1 cellular context compared by ENCODE assay signal in the genomic region with DNA sequence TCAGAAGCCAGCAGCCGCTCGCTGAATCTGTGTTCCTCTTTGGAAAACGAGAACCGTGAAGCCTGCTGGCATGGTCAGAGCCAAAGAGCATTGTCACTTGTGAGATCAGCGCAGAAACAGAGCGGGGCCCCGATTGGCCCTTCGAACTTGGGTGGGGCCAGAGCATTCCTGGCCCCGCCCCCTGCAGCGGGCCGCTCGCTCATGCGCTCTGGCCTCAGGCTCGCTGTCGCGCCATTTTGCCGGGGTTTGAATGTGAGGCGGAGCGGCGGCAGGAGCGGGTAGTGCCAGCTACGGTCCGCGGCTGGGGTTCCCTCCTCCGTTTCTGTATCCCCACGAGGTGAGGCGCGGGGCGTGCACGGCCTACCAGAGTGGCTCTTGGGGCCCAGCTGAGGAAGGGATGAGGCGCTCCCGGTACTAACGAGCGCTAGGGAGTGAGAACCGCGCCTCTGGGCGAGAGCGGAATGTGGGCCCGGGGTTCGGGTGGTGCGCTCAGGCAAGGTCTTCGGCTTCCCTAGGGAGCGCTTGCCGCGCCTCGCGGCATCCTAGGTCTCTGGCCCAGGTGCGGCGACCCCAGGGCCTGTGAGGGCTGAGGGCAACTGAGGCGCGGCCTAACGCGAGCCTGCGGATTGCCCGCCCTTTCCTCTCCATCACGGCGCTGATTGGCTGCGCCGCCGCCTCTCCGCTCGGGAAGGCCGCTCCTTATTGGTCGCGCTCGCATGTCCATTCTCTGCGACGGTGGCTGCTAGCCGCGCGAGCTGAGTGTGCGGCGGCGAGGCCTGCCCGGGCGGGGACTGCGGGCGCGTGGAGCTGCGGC.
TF ChIP-seq lines count a peak whose summit lies in the region.

A gene with protein sequence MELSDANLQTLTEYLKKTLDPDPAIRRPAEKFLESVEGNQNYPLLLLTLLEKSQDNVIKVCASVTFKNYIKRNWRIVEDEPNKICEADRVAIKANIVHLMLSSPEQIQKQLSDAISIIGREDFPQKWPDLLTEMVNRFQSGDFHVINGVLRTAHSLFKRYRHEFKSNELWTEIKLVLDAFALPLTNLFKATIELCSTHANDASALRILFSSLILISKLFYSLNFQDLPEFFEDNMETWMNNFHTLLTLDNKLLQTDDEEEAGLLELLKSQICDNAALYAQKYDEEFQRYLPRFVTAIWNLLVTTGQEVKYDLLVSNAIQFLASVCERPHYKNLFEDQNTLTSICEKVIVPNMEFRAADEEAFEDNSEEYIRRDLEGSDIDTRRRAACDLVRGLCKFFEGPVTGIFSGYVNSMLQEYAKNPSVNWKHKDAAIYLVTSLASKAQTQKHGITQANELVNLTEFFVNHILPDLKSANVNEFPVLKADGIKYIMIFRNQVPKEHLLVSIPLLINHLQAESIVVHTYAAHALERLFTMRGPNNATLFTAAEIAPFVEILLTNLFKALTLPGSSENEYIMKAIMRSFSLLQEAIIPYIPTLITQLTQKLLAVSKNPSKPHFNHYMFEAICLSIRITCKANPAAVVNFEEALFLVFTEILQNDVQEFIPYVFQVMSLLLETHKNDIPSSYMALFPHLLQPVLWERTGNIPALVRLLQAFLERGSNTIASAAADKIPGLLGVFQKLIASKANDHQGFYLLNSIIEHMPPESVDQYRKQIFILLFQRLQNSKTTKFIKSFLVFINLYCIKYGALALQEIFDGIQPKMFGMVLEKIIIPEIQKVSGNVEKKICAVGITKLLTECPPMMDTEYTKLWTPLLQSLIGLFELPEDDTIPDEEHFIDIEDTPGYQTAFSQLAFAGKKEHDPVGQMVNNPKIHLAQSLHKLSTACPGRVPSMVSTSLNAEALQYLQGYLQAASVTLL (plus strand): TSS at position 226 of the 814 bp plus-strand sequence. CDS start 12,152 bp downstream, outside the sequence.

TF ChIP-seq in WTC11, 78 proteins besides CTCF, POLR2A, EP300 and RAD21 (continued from another document):
- TF ChIP-seq, protein P1, sequence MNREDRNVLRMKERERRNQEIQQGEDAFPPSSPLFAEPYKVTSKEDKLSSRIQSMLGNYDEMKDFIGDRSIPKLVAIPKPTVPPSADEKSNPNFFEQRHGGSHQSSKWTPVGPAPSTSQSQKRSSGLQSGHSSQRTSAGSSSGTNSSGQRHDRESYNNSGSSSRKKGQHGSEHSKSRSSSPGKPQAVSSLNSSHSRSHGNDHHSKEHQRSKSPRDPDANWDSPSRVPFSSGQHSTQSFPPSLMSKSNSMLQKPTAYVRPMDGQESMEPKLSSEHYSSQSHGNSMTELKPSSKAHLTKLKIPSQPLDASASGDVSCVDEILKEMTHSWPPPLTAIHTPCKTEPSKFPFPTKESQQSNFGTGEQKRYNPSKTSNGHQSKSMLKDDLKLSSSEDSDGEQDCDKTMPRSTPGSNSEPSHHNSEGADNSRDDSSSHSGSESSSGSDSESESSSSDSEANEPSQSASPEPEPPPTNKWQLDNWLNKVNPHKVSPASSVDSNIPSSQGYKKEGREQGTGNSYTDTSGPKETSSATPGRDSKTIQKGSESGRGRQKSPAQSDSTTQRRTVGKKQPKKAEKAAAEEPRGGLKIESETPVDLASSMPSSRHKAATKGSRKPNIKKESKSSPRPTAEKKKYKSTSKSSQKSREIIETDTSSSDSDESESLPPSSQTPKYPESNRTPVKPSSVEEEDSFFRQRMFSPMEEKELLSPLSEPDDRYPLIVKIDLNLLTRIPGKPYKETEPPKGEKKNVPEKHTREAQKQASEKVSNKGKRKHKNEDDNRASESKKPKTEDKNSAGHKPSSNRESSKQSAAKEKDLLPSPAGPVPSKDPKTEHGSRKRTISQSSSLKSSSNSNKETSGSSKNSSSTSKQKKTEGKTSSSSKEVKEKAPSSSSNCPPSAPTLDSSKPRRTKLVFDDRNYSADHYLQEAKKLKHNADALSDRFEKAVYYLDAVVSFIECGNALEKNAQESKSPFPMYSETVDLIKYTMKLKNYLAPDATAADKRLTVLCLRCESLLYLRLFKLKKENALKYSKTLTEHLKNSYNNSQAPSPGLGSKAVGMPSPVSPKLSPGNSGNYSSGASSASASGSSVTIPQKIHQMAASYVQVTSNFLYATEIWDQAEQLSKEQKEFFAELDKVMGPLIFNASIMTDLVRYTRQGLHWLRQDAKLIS (CRISPR knock-in tag; IDR thresholded peaks at IDR 0.05; ENCODE audit: borderline replicate concordance), result no peak
- no peak for TF ChIP-seq ZNF232 (CRISPR knock-in tag; IDR thresholded peaks at IDR 0.05)
- TF ChIP-seq ZNF138 (CRISPR knock-in tag; conservative IDR thresholded peaks at IDR 0.05), result no peak
- TF ChIP-seq, protein P2, sequence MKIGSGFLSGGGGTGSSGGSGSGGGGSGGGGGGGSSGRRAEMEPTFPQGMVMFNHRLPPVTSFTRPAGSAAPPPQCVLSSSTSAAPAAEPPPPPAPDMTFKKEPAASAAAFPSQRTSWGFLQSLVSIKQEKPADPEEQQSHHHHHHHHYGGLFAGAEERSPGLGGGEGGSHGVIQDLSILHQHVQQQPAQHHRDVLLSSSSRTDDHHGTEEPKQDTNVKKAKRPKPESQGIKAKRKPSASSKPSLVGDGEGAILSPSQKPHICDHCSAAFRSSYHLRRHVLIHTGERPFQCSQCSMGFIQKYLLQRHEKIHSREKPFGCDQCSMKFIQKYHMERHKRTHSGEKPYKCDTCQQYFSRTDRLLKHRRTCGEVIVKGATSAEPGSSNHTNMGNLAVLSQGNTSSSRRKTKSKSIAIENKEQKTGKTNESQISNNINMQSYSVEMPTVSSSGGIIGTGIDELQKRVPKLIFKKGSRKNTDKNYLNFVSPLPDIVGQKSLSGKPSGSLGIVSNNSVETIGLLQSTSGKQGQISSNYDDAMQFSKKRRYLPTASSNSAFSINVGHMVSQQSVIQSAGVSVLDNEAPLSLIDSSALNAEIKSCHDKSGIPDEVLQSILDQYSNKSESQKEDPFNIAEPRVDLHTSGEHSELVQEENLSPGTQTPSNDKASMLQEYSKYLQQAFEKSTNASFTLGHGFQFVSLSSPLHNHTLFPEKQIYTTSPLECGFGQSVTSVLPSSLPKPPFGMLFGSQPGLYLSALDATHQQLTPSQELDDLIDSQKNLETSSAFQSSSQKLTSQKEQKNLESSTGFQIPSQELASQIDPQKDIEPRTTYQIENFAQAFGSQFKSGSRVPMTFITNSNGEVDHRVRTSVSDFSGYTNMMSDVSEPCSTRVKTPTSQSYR (CRISPR knock-in tag; IDR thresholded peaks at IDR 0.05), result no peak
- TF ChIP-seq PRRX2 (CRISPR knock-in tag; IDR thresholded peaks at IDR 0.05), result no peak
- no peak; the same call in 1 of the 2 replicates for TF ChIP-seq CREB1 (CRISPR knock-in tag; IDR thresholded peaks at IDR 0.05)
- TF ChIP-seq ZNF263 (CRISPR knock-in tag; IDR thresholded peaks at IDR 0.05; ENCODE audit: low read depth), result peak; percentile 20; the same call in 1 of the 2 replicates
- TF ChIP-seq, protein P3, sequence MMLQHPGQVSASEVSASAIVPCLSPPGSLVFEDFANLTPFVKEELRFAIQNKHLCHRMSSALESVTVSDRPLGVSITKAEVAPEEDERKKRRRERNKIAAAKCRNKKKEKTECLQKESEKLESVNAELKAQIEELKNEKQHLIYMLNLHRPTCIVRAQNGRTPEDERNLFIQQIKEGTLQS (CRISPR knock-in tag; conservative IDR thresholded peaks at IDR 0.05), result 0 out of 2 replicates have a peak, but pooled peaks have one; percentile 70
- TF ChIP-seq, protein P4, sequence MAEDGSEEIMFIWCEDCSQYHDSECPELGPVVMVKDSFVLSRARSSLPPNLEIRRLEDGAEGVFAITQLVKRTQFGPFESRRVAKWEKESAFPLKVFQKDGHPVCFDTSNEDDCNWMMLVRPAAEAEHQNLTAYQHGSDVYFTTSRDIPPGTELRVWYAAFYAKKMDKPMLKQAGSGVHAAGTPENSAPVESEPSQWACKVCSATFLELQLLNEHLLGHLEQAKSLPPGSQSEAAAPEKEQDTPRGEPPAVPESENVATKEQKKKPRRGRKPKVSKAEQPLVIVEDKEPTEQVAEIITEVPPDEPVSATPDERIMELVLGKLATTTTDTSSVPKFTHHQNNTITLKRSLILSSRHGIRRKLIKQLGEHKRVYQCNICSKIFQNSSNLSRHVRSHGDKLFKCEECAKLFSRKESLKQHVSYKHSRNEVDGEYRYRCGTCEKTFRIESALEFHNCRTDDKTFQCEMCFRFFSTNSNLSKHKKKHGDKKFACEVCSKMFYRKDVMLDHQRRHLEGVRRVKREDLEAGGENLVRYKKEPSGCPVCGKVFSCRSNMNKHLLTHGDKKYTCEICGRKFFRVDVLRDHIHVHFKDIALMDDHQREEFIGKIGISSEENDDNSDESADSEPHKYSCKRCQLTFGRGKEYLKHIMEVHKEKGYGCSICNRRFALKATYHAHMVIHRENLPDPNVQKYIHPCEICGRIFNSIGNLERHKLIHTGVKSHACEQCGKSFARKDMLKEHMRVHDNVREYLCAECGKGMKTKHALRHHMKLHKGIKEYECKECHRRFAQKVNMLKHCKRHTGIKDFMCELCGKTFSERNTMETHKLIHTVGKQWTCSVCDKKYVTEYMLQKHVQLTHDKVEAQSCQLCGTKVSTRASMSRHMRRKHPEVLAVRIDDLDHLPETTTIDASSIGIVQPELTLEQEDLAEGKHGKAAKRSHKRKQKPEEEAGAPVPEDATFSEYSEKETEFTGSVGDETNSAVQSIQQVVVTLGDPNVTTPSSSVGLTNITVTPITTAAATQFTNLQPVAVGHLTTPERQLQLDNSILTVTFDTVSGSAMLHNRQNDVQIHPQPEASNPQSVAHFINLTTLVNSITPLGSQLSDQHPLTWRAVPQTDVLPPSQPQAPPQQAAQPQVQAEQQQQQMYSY (CRISPR knock-in tag; IDR thresholded peaks at IDR 0.05), result 0 out of 2 replicates have a peak, but pooled peaks have one; percentile 23
- TF ChIP-seq CBFB (CRISPR knock-in tag; IDR thresholded peaks at IDR 0.05; ENCODE audit: low read depth), result no peak
- no peak for TF ChIP-seq ZNF317 (CRISPR knock-in tag; IDR thresholded peaks at IDR 0.05; ENCODE audit: borderline replicate concordance, low read depth)
- TF ChIP-seq, protein P5, sequence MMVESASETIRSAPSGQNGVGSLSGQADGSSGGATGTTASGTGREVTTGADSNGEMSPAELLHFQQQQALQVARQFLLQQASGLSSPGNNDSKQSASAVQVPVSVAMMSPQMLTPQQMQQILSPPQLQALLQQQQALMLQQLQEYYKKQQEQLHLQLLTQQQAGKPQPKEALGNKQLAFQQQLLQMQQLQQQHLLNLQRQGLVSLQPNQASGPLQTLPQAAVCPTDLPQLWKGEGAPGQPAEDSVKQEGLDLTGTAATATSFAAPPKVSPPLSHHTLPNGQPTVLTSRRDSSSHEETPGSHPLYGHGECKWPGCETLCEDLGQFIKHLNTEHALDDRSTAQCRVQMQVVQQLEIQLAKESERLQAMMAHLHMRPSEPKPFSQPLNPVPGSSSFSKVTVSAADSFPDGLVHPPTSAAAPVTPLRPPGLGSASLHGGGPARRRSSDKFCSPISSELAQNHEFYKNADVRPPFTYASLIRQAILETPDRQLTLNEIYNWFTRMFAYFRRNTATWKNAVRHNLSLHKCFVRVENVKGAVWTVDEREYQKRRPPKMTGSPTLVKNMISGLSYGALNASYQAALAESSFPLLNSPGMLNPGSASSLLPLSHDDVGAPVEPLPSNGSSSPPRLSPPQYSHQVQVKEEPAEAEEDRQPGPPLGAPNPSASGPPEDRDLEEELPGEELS (CRISPR knock-in tag; IDR thresholded peaks at IDR 0.05), result peak; percentile 92
- TF ChIP-seq JAZF1 (CRISPR knock-in tag; IDR thresholded peaks at IDR 0.05), result no peak
- TF ChIP-seq, protein P6, sequence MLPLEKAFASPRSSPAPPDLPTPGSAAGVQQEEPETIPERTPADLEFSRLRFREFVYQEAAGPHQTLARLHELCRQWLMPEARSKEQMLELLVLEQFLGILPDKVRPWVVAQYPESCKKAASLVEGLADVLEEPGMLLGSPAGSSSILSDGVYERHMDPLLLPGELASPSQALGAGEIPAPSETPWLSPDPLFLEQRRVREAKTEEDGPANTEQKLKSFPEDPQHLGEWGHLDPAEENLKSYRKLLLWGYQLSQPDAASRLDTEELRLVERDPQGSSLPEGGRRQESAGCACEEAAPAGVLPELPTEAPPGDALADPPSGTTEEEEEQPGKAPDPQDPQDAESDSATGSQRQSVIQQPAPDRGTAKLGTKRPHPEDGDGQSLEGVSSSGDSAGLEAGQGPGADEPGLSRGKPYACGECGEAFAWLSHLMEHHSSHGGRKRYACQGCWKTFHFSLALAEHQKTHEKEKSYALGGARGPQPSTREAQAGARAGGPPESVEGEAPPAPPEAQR (CRISPR knock-in tag; IDR thresholded peaks at IDR 0.05), result no peak
- TF ChIP-seq, protein P7, sequence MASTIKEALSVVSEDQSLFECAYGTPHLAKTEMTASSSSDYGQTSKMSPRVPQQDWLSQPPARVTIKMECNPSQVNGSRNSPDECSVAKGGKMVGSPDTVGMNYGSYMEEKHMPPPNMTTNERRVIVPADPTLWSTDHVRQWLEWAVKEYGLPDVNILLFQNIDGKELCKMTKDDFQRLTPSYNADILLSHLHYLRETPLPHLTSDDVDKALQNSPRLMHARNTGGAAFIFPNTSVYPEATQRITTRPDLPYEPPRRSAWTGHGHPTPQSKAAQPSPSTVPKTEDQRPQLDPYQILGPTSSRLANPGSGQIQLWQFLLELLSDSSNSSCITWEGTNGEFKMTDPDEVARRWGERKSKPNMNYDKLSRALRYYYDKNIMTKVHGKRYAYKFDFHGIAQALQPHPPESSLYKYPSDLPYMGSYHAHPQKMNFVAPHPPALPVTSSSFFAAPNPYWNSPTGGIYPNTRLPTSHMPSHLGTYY (CRISPR knock-in tag; IDR thresholded peaks at IDR 0.05), result no peak
- TF ChIP-seq RORB (CRISPR knock-in tag; IDR thresholded peaks at IDR 0.05), result no peak
- 0 out of 2 replicates have a peak, but pooled peaks have one; percentile 7 for TF ChIP-seq SMAD3 (CRISPR knock-in tag; IDR thresholded peaks at IDR 0.05; ENCODE audit: borderline replicate concordance)
